ENCODE assay signal across 2 cellular contexts in the genomic region with DNA sequence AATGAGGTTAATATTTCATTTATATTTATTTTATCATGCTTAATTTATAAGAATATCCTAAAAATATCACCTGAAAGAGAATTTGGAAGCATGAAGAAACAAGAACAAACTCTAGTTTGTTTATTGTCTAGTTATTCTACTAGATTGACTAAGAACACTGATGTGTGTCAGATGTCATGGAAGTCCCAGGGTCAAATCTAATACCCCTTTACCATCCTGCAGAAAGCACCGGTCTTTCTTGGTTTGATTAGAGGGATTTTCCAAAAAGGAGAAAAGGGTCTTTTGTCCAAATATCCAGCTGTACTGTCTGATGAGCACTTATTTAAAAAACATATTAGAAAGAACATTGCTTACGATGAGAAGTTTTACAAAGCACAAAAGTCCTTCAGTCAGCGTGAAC.
TF ChIP-seq lines count a peak whose summit lies in the region.

No MANE protein-coding gene starts in this region.

TF ChIP-seq in GM12878, 131 proteins besides CTCF, POLR2A, EP300 and RAD21 (continues in another document):
- no peak for TF ChIP-seq GABPA (IDR thresholded peaks at IDR 0.05; ENCODE audit: low read depth)
- no peak for TF ChIP-seq STAT3 (IDR thresholded peaks at IDR 0.05; ENCODE audit: low read depth, low read length)
- no peak for TF ChIP-seq BCLAF1 (IDR thresholded peaks at IDR 0.05)
- no peak for TF ChIP-seq ATF7 (IDR thresholded peaks at IDR 0.05; ENCODE audit: low read depth)
- no peak for TF ChIP-seq SUPT20H (IDR thresholded peaks at IDR 0.05; ENCODE audit: borderline replicate concordance, control insufficient read depth, low read depth, low read length)
- no peak for TF ChIP-seq STAT1 (conservative IDR thresholded peaks at IDR 0.05)
- no peak for TF ChIP-seq BMI1 (IDR thresholded peaks at IDR 0.05; ENCODE audit: borderline replicate concordance)
- TF ChIP-seq HDAC6 (IDR thresholded peaks at IDR 0.05; ENCODE audit: unreplicated experiment) = no peak
- TF ChIP-seq WRNIP1 (IDR thresholded peaks at IDR 0.05; ENCODE audit: borderline replicate concordance, low read depth, low read length) = no peak
- TF ChIP-seq JUNB (IDR thresholded peaks at IDR 0.05) = peak; percentile 71
- no peak for TF ChIP-seq MYC (IDR thresholded peaks at IDR 0.05; ENCODE audit: insufficient read depth, insufficient read length, insufficient replicate concordance, low read length, severe bottlenecking)
- TF ChIP-seq BCL3 (IDR thresholded peaks at IDR 0.05; ENCODE audit: borderline replicate concordance, insufficient read depth, low read depth, low read length, poor library complexity, severe bottlenecking) = peak; percentile 40
- TF ChIP-seq, protein P1, sequence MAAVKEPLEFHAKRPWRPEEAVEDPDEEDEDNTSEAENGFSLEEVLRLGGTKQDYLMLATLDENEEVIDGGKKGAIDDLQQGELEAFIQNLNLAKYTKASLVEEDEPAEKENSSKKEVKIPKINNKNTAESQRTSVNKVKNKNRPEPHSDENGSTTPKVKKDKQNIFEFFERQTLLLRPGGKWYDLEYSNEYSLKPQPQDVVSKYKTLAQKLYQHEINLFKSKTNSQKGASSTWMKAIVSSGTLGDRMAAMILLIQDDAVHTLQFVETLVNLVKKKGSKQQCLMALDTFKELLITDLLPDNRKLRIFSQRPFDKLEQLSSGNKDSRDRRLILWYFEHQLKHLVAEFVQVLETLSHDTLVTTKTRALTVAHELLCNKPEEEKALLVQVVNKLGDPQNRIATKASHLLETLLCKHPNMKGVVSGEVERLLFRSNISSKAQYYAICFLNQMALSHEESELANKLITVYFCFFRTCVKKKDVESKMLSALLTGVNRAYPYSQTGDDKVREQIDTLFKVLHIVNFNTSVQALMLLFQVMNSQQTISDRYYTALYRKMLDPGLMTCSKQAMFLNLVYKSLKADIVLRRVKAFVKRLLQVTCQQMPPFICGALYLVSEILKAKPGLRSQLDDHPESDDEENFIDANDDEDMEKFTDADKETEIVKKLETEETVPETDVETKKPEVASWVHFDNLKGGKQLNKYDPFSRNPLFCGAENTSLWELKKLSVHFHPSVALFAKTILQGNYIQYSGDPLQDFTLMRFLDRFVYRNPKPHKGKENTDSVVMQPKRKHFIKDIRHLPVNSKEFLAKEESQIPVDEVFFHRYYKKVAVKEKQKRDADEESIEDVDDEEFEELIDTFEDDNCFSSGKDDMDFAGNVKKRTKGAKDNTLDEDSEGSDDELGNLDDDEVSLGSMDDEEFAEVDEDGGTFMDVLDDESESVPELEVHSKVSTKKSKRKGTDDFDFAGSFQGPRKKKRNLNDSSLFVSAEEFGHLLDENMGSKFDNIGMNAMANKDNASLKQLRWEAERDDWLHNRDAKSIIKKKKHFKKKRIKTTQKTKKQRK (IDR thresholded peaks at IDR 0.05; ENCODE audit: low read depth, low read length) = no peak

TF ChIP-seq in K562, 482 proteins besides CTCF, POLR2A, EP300 and RAD21:
- TF ChIP-seq ZBTB5 (IDR thresholded peaks at IDR 0.05) = no peak
- 0 out of 2 replicates have a peak, but pooled peaks have one; percentile 17 for TF ChIP-seq ZNF507 (tag; conservative IDR thresholded peaks at IDR 0.05)
